In genomic region chr3:119796368-119796767, GRCh38 we compare ENCODE assay signal across 1 cellular context.
TF ChIP-seq lines count a peak whose summit lies in the region.

No MANE protein-coding gene starts in this region.

TF ChIP-seq in GM23338, 12 proteins besides CTCF, POLR2A, EP300 and RAD21 (continued from another document):
- no peak for TF ChIP-seq REST (IDR thresholded peaks at IDR 0.05; ENCODE audit: unreplicated experiment)
TF ChIP-seq in GM23338: peak in this region for 0.
